1 cellular context compared by ENCODE assay signal in the genomic region with DNA sequence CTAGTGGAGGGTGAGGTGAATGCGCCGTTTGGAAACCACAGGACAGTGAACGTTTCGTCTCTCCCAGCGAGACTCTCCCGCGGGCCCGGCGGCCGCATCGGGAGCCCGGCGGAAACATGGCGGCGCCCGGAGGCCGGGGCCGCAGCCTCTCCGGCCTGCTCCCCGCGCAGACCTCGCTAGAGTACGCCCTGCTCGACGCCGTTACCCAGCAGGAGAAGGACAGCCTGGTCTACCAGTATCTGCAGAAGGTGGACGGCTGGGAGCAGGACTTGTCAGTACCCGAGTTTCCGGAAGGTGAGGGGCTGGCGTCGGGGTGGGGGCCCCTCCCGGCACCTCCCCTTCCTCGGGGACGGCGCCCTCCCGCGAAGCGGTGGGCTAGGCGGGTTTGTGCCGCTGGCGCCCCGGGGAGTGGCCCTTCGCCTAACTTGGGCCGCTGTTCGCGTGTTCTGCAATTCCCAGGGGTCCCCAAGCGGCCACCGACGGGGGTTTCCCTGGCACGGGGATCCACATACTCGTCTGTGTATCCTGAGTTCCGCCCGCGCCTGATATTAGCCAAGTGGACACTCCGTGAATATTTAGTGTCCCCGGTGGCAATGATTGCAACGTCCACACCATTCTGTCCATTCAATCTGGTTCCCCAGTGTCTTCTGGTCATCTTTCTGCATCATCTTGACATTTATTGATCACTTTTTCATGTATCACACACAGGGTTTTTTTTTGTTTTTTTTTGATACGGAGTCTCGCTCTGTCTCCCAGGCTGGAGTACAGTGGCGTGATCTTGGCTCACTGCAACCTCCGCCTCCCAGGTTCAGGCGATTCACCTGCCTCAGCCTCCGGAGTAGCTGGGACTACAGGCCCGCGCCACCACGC.
A peak's percentile ranks its signal among the peaks of the same experiment; 100 is the strongest.
TF ChIP-seq lines count a peak whose summit lies in the region.

No MANE protein-coding gene starts in this region.

TF ChIP-seq in HepG2, 621 proteins besides CTCF, POLR2A, EP300 and RAD21 (continued from another document and continues in another):
- TF ChIP-seq BRD4 (CRISPR knock-in tag; IDR thresholded peaks at IDR 0.05) (peak; percentile 47; the same call in 1 of the 2 replicates), NFATC3 (CRISPR knock-in tag; IDR thresholded peaks at IDR 0.05) (no peak), ZSCAN9 (CRISPR knock-in tag; IDR thresholded peaks at IDR 0.05; ENCODE audit: borderline replicate concordance) (no peak), SALL1 (CRISPR knock-in tag; IDR thresholded peaks at IDR 0.05) (peak; percentile 57; the same call in 1 of the 2 replicates), CENPT (CRISPR knock-in tag; IDR thresholded peaks at IDR 0.05; ENCODE audit: low read depth) (no peak), SP1 (IDR thresholded peaks at IDR 0.05) (no peak), SP1 (CRISPR knock-in tag; IDR thresholded peaks at IDR 0.05) (no peak), ZNF136 (CRISPR knock-in tag; IDR thresholded peaks at IDR 0.05; ENCODE audit: low read depth) (no peak), PHF5A (CRISPR knock-in tag; IDR thresholded peaks at IDR 0.05; ENCODE audit: low read depth, unreplicated experiment) (no peak), ZNF672 (CRISPR knock-in tag; IDR thresholded peaks at IDR 0.05) (no peak), NFKBIZ (CRISPR knock-in tag; IDR thresholded peaks at IDR 0.05) (no peak), ZEB1 (IDR thresholded peaks at IDR 0.05; ENCODE audit: insufficient replicate concordance, low read depth) (no peak), POLR2AphosphoS5 (IDR thresholded peaks at IDR 0.05; ENCODE audit: low read depth, low read length) (peak; percentile 49), TAF1 (CRISPR knock-in tag; IDR thresholded peaks at IDR 0.05) (peak; percentile 76; the same call in 1 of the 2 replicates), NFE2L2 (IDR thresholded peaks at IDR 0.05; ENCODE audit: low read length) (no peak), ZNF432 (CRISPR knock-in tag; IDR thresholded peaks at IDR 0.05; ENCODE audit: borderline replicate concordance) (no peak), ZNF629 (CRISPR knock-in tag; conservative IDR thresholded peaks at IDR 0.05) (no peak), CREM (IDR thresholded peaks at IDR 0.05) (0 out of 2 replicates have a peak, but pooled peaks have one; percentile 13), CREM (CRISPR knock-in tag; IDR thresholded peaks at IDR 0.05) (no peak), U2AF2 (IDR thresholded peaks at IDR 0.05; ENCODE audit: low read depth, low read length) (no peak), ZC3H4 (CRISPR knock-in tag; IDR thresholded peaks at IDR 0.05; ENCODE audit: borderline replicate concordance) (no peak), ZNF772 (CRISPR knock-in tag; IDR thresholded peaks at IDR 0.05) (0 out of 2 replicates have a peak, but pooled peaks have one; percentile 16), ETV6 (CRISPR knock-in tag; conservative IDR thresholded peaks at IDR 0.05) (no peak; the same call in none of the 2 replicates), ZNF335 (CRISPR knock-in tag; IDR thresholded peaks at IDR 0.05) (0 out of 2 replicates have a peak, but pooled peaks have one; percentile 8), ZNF615 (CRISPR knock-in tag; IDR thresholded peaks at IDR 0.05; ENCODE audit: borderline replicate concordance) (no peak), ZNF33B (CRISPR knock-in tag; IDR thresholded peaks at IDR 0.05) (no peak), JDP2 (CRISPR knock-in tag; IDR thresholded peaks at IDR 0.05; ENCODE audit: borderline replicate concordance) (no peak), MTF1 (CRISPR knock-in tag; IDR thresholded peaks at IDR 0.05) (no peak), ZNF850 (CRISPR knock-in tag; conservative IDR thresholded peaks at IDR 0.05) (no peak), ZNF17 (CRISPR knock-in tag; IDR thresholded peaks at IDR 0.05) (no peak), ZMAT3 (CRISPR knock-in tag; conservative IDR thresholded peaks at IDR 0.05) (no peak), ZNF44 (CRISPR knock-in tag; IDR thresholded peaks at IDR 0.05) (no peak), HOXA3 (CRISPR knock-in tag; IDR thresholded peaks at IDR 0.05) (peak; percentile 82)
- TF ChIP-seq, protein P1, sequence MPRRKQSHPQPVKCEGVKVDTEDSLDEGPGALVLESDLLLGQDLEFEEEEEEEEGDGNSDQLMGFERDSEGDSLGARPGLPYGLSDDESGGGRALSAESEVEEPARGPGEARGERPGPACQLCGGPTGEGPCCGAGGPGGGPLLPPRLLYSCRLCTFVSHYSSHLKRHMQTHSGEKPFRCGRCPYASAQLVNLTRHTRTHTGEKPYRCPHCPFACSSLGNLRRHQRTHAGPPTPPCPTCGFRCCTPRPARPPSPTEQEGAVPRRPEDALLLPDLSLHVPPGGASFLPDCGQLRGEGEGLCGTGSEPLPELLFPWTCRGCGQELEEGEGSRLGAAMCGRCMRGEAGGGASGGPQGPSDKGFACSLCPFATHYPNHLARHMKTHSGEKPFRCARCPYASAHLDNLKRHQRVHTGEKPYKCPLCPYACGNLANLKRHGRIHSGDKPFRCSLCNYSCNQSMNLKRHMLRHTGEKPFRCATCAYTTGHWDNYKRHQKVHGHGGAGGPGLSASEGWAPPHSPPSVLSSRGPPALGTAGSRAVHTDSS (CRISPR knock-in tag; conservative IDR thresholded peaks at IDR 0.05) = no peak
- TF ChIP-seq, protein P2, sequence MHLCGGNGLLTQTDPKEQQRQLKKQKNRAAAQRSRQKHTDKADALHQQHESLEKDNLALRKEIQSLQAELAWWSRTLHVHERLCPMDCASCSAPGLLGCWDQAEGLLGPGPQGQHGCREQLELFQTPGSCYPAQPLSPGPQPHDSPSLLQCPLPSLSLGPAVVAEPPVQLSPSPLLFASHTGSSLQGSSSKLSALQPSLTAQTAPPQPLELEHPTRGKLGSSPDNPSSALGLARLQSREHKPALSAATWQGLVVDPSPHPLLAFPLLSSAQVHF (CRISPR knock-in tag; IDR thresholded peaks at IDR 0.05) = 0 out of 2 replicates have a peak, but pooled peaks have one; percentile 60
- TF ChIP-seq, protein P3, sequence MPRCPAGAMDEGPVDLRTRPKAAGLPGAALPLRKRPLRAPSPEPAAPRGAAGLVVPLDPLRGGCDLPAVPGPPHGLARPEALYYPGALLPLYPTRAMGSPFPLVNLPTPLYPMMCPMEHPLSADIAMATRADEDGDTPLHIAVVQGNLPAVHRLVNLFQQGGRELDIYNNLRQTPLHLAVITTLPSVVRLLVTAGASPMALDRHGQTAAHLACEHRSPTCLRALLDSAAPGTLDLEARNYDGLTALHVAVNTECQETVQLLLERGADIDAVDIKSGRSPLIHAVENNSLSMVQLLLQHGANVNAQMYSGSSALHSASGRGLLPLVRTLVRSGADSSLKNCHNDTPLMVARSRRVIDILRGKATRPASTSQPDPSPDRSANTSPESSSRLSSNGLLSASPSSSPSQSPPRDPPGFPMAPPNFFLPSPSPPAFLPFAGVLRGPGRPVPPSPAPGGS (CRISPR knock-in tag; IDR thresholded peaks at IDR 0.05) = no peak
- TF ChIP-seq, protein P4, sequence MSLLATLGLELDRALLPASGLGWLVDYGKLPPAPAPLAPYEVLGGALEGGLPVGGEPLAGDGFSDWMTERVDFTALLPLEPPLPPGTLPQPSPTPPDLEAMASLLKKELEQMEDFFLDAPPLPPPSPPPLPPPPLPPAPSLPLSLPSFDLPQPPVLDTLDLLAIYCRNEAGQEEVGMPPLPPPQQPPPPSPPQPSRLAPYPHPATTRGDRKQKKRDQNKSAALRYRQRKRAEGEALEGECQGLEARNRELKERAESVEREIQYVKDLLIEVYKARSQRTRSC (CRISPR knock-in tag; IDR thresholded peaks at IDR 0.05; ENCODE audit: low read depth) = no peak
- TF ChIP-seq, protein P5, sequence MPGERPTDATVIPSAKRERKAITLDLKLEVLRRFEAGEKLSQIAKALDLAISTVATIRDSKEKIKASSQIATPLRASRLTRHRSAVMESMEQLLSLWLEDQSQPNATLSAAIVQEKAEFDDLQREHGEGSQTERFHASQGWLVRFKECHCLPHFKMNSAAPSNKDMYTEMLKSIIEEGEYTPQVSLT (CRISPR knock-in tag; IDR thresholded peaks at IDR 0.05; ENCODE audit: borderline replicate concordance, low read depth) = no peak
- TF ChIP-seq, protein P6, sequence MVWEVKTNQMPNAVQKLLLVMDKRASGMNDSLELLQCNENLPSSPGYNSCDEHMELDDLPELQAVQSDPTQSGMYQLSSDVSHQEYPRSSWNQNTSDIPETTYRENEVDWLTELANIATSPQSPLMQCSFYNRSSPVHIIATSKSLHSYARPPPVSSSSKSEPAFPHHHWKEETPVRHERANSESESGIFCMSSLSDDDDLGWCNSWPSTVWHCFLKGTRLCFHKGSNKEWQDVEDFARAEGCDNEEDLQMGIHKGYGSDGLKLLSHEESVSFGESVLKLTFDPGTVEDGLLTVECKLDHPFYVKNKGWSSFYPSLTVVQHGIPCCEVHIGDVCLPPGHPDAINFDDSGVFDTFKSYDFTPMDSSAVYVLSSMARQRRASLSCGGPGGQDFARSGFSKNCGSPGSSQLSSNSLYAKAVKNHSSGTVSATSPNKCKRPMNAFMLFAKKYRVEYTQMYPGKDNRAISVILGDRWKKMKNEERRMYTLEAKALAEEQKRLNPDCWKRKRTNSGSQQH (CRISPR knock-in tag; IDR thresholded peaks at IDR 0.05; ENCODE audit: low read depth) = 0 out of 2 replicates have a peak, but pooled peaks have one; percentile 18
- TF ChIP-seq, protein P7, sequence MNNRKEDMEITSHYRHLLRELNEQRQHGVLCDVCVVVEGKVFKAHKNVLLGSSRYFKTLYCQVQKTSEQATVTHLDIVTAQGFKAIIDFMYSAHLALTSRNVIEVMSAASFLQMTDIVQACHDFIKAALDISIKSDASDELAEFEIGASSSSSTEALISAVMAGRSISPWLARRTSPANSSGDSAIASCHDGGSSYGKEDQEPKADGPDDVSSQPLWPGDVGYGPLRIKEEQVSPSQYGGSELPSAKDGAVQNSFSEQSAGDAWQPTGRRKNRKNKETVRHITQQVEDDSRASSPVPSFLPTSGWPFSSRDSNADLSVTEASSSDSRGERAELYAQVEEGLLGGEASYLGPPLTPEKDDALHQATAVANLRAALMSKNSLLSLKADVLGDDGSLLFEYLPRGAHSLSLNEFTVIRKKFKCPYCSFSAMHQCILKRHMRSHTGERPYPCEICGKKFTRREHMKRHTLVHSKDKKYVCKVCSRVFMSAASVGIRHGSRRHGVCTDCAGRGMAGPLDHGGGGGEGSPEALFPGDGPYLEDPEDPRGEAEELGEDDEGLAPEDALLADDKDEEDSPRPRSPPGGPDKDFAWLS (CRISPR knock-in tag; IDR thresholded peaks at IDR 0.05; ENCODE audit: borderline replicate concordance) = no peak
- TF ChIP-seq, protein P8, sequence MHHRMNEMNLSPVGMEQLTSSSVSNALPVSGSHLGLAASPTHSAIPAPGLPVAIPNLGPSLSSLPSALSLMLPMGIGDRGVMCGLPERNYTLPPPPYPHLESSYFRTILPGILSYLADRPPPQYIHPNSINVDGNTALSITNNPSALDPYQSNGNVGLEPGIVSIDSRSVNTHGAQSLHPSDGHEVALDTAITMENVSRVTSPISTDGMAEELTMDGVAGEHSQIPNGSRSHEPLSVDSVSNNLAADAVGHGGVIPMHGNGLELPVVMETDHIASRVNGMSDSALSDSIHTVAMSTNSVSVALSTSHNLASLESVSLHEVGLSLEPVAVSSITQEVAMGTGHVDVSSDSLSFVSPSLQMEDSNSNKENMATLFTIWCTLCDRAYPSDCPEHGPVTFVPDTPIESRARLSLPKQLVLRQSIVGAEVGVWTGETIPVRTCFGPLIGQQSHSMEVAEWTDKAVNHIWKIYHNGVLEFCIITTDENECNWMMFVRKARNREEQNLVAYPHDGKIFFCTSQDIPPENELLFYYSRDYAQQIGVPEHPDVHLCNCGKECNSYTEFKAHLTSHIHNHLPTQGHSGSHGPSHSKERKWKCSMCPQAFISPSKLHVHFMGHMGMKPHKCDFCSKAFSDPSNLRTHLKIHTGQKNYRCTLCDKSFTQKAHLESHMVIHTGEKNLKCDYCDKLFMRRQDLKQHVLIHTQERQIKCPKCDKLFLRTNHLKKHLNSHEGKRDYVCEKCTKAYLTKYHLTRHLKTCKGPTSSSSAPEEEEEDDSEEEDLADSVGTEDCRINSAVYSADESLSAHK (CRISPR knock-in tag; IDR thresholded peaks at IDR 0.05; ENCODE audit: borderline replicate concordance) = no peak
- TF ChIP-seq, protein P9, sequence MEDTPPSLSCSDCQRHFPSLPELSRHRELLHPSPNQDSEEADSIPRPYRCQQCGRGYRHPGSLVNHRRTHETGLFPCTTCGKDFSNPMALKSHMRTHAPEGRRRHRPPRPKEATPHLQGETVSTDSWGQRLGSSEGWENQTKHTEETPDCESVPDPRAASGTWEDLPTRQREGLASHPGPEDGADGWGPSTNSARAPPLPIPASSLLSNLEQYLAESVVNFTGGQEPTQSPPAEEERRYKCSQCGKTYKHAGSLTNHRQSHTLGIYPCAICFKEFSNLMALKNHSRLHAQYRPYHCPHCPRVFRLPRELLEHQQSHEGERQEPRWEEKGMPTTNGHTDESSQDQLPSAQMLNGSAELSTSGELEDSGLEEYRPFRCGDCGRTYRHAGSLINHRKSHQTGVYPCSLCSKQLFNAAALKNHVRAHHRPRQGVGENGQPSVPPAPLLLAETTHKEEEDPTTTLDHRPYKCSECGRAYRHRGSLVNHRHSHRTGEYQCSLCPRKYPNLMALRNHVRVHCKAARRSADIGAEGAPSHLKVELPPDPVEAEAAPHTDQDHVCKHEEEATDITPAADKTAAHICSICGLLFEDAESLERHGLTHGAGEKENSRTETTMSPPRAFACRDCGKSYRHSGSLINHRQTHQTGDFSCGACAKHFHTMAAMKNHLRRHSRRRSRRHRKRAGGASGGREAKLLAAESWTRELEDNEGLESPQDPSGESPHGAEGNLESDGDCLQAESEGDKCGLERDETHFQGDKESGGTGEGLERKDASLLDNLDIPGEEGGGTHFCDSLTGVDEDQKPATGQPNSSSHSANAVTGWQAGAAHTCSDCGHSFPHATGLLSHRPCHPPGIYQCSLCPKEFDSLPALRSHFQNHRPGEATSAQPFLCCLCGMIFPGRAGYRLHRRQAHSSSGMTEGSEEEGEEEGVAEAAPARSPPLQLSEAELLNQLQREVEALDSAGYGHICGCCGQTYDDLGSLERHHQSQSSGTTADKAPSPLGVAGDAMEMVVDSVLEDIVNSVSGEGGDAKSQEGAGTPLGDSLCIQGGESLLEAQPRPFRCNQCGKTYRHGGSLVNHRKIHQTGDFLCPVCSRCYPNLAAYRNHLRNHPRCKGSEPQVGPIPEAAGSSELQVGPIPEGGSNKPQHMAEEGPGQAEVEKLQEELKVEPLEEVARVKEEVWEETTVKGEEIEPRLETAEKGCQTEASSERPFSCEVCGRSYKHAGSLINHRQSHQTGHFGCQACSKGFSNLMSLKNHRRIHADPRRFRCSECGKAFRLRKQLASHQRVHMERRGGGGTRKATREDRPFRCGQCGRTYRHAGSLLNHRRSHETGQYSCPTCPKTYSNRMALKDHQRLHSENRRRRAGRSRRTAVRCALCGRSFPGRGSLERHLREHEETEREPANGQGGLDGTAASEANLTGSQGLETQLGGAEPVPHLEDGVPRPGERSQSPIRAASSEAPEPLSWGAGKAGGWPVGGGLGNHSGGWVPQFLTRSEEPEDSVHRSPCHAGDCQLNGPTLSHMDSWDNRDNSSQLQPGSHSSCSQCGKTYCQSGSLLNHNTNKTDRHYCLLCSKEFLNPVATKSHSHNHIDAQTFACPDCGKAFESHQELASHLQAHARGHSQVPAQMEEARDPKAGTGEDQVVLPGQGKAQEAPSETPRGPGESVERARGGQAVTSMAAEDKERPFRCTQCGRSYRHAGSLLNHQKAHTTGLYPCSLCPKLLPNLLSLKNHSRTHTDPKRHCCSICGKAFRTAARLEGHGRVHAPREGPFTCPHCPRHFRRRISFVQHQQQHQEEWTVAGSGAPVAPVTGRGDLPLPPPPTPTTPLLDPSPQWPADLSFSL (CRISPR knock-in tag; IDR thresholded peaks at IDR 0.05) = no peak
- TF ChIP-seq, protein P10, sequence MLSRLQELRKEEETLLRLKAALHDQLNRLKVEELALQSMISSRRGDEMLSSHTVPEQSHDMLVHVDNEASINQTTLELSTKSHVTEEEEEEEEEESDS (CRISPR knock-in tag; IDR thresholded peaks at IDR 0.05; ENCODE audit: borderline replicate concordance) = no peak
